ENCODE assay signal across 1 cellular context in genomic region chr2:116440104-116440653, GRCh38.
TF ChIP-seq lines count a peak whose summit lies in the region.

No MANE protein-coding gene starts in this region.

TF ChIP-seq in HepG2, 621 proteins besides CTCF, POLR2A, EP300 and RAD21 (continued from another document):
- TF ChIP-seq SMARCC2 (IDR thresholded peaks at IDR 0.05) (no peak), ATF7 (IDR thresholded peaks at IDR 0.05) (peak; percentile 93), ATF7 (CRISPR knock-in tag; IDR thresholded peaks at IDR 0.05) (no peak)
